ENCODE assay signal across 8 cellular contexts in genomic region chr14:24093901-24094838, GRCh38. TPM values are rescaled to one million over a fixed set of nuclear protein-coding genes. Genes with fewer than 3 reads are reported as not detected.
DNase-seq lines count a peak whose midpoint lies in the region; ATAC-seq and TF ChIP-seq lines count a peak whose summit lies in the region.

PCK2 (plus strand) TSS chr14:24094311; CDS start chr14:24094406, 95 bp downstream.

- H3K27ac ChIP-seq in ectodermal cell (ENCODE audit: insufficient read depth, low read depth, low read length, poor library complexity, severe bottlenecking) (peak within 1 kb of the TSS; percentile 60), lower lobe of right lung (peak within 1 kb of the TSS; percentile 98)

- DNase-seq in Ammon's horn (ENCODE audit: low spot score) = peak; percentile 83
- peak; percentile 88 for DNase-seq in GM19240 (ENCODE audit: insufficient read length, low spot score)
- peak; percentile 84 for DNase-seq in NCI-H748 treated with DMSO at 0.1 percent for 48 hours (lab: John Stamatoyannopoulos, UW)
- DNase-seq in activated CD4-positive, alpha-beta T cell treated with anti-CD3 and anti-CD28 coated beads, Interleukin-2, amount 50 U/mL, for 48 hours = peak; percentile 91 to 93
- peak; percentile 98 for DNase-seq in lower lobe of right lung
- DNase-seq in stimulated activated CD4-positive, alpha-beta T cell treated with anti-CD3 and anti-CD28 coated beads, TNF-alpha, amount 100 ng/mL, for 48 hours (ENCODE audit: low read depth in 3 of 3) = peak; percentile 74 to 91 (median 85)

- TF ChIP-seq CTCF in lower lobe of right lung (IDR thresholded peaks at IDR 0.05) = peak; percentile 5

- 1% methylated on average over 68 of the region's 68 CpGs for WGBS in ectodermal cell, 2 experiments

- H3K27me3 ChIP-seq in ectodermal cell (ENCODE audit: control insufficient read depth, insufficient read depth, low read length, poor library complexity, severe bottlenecking) (peaks cover 3% of the 10 kb centered on the region), lower lobe of right lung (ENCODE audit: low read depth) (no peaks in the 10 kb centered on the region)

- peaks cover 8% of the 10 kb centered on the region for H3K4me1 ChIP-seq in ectodermal cell (ENCODE audit: control insufficient read depth, insufficient read depth, low read length)
- H3K4me1 ChIP-seq in lower lobe of right lung = peaks cover 31% of the 10 kb centered on the region

- intact Hi-C loops in lower lobe of right lung (cut with DNase I) = no loop called here

- H3K36me3 ChIP-seq in ectodermal cell (ENCODE audit: control insufficient read depth, insufficient read depth, low read length) (no peaks in the 10 kb centered on the region), lower lobe of right lung (peaks cover 16% of the 10 kb centered on the region)

- H3K4me3 ChIP-seq in ectodermal cell (ENCODE audit: insufficient read depth, low read depth, low read length) = peak within 1 kb of the TSS; percentile 72
- peak within 1 kb of the TSS; percentile 94 for H3K4me3 ChIP-seq in lower lobe of right lung

- ATAC-seq in HG03520 (IDR thresholded peaks at IDR 0.05; ENCODE audit: unreplicated experiment) (peak; percentile 37), lower lobe of right lung (peak; percentile 96 to 97)

- H3K9me3 ChIP-seq in ectodermal cell (ENCODE audit: control insufficient read depth, low read length) (no peaks in the 10 kb centered on the region), lower lobe of right lung (no peaks in the 10 kb centered on the region)

RNA-seq across cellular contexts. Expression of gene PCK2, which starts in this region (rescaled TPM):
- polyA plus RNA-seq in ectodermal cell (2013, experiment 1 of 4) = 12.9 TPM
- 12.0 TPM for polyA plus RNA-seq in ectodermal cell (2013, experiment 2 of 4)
- polyA plus RNA-seq in ectodermal cell (2013, experiment 3 of 4) = 12.2 TPM
- polyA plus RNA-seq in ectodermal cell (2013, experiment 4 of 4) = 12.8 TPM
- total RNA-seq in lower lobe of right lung = 42.8 TPM

Comparison
In these comparisons a context has a peak if more than half of its experiments do, and no peak if none do; other contexts are left out.
1. Peak in every context shown above with its lines: DNase-seq, ATAC-seq, H3K4me3 ChIP-seq and H3K27ac ChIP-seq.